In genomic region chr5:83922699-83923098, GRCh38 we compare ENCODE assay signal across 23 cellular contexts.
DNase-seq lines count a peak whose midpoint lies in the region; ATAC-seq and TF ChIP-seq lines count a peak whose summit lies in the region.
"Had no signal": no experiment of that assay in that cellular context is flagged by ENCODE, and none has a peak within 500 bp of the region (broad histone marks: within the 10 kb centered on the region; RNA-seq: fewer than 3 reads in every experiment).

No MANE protein-coding gene starts in this region.

- CTCF ChIA-PET in WTC11 (lab: Charles Lee), result no interaction called here

- ATAC-seq in HG03354 (IDR thresholded peaks at IDR 0.05; ENCODE audit: poor library complexity, severe bottlenecking, unreplicated experiment) (no peak), WTC11 (no peak)
- ATAC-seq: activated naive CD4-positive, alpha-beta T cell treated with anti-CD3 and anti-CD28 coated beads, Interleukin-2, amount 50 U/mL, for 72 hours; gastroesophageal sphincter; left cardiac atrium; Right ventricle myocardium inferior; T-cell; upper lobe of right lung had no signal

- H3K4me1 Mint-ChIP-seq in chondrocyte (ENCODE audit: low read depth) (peaks cover 89% of the 10 kb centered on the region), osteocyte (ENCODE audit: unreplicated experiment) (peaks cover 83% of the 10 kb centered on the region), WTC11 (peaks cover 26% of the 10 kb centered on the region)
- H3K4me1 Mint-ChIP-seq: T-cell had no signal

- TF ChIP-seq CTCF in chondrocyte (IDR thresholded peaks at IDR 0.05) (peak; percentile 38), osteocyte (IDR thresholded peaks at IDR 0.05) (no peak), WTC11 (IDR thresholded peaks at IDR 0.05) (no peak)

- DNase-seq in DMS 273 (lab: John Stamatoyannopoulos, UW; ENCODE audit: unreplicated experiment), result peak; percentile 16
- DNase-seq in DMS 273 treated with DMSO at 0.1 percent for 48 hours (lab: John Stamatoyannopoulos, UW), result no peak
- DNase-seq in M059J (ENCODE audit: low read depth), result peak; percentile 5
- no peak for DNase-seq in chondrocyte (ENCODE audit: low spot score)
- no peak for DNase-seq in osteocyte (ENCODE audit: extremely low spot score, unreplicated experiment)
- no peak for DNase-seq in NCI-H345 treated with DMSO at 0.1 percent for 48 hours (lab: John Stamatoyannopoulos, UW; ENCODE audit: unreplicated experiment)
- no peak for DNase-seq in WTC11 (ENCODE audit: low spot score)
- DNase-seq: activated CD4-positive, alpha-beta T cell treated with anti-CD3 and anti-CD28 coated beads for 4 hours; BE2C; esophagus squamous epithelium; HCEC 1CT; left cardiac atrium; NCI-H1694 treated with DMSO at 0.1 percent for 48 hours; NCI-H510A; stimulated activated CD4-positive, alpha-beta T cell treated with anti-CD3 and anti-CD28 coated beads, Interleukin-4, amount 100 ng/mL, for 1 hour; stomach; T-cell; upper lobe of right lung had no signal

- POLR2A ChIA-PET in WTC11 (lab: Charles Lee), result no interaction called here

- H3K36me3 Mint-ChIP-seq in chondrocyte (ENCODE audit: low read depth) (no peaks in the 10 kb centered on the region), osteocyte (ENCODE audit: unreplicated experiment) (no peaks in the 10 kb centered on the region), WTC11 (no peaks in the 10 kb centered on the region)
- H3K36me3 Mint-ChIP-seq: activated naive CD4-positive, alpha-beta T cell treated with anti-CD3 and anti-CD28 coated beads, Interleukin-2, amount 50 U/mL, for 72 hours; T-cell had no signal

- peak overlapping the region; percentile 71 for H3K27ac Mint-ChIP-seq in chondrocyte (ENCODE audit: unreplicated experiment)
- peak overlapping the region; percentile 89 for H3K27ac Mint-ChIP-seq in osteocyte (ENCODE audit: unreplicated experiment)
- no peak overlapping the region for H3K27ac Mint-ChIP-seq in WTC11
- H3K27ac Mint-ChIP-seq: activated naive CD4-positive, alpha-beta T cell treated with anti-CD3 and anti-CD28 coated beads, Interleukin-2, amount 50 U/mL, for 72 hours; T-cell had no signal

- H3K4me3 Mint-ChIP-seq in chondrocyte (ENCODE audit: unreplicated experiment) (no peak overlapping the region), osteocyte (ENCODE audit: unreplicated experiment) (no peak overlapping the region), WTC11 (no peak overlapping the region)
- H3K4me3 Mint-ChIP-seq: neural crest cell, T-cell had no signal

- no peaks in the 10 kb centered on the region for H3K27me3 Mint-ChIP-seq in chondrocyte (ENCODE audit: low read depth)
- H3K27me3 Mint-ChIP-seq in osteocyte (ENCODE audit: unreplicated experiment), result no peaks in the 10 kb centered on the region
- no peaks in the 10 kb centered on the region for H3K27me3 Mint-ChIP-seq in WTC11 (ENCODE audit: low read depth)
- H3K27me3 Mint-ChIP-seq: T-cell had no signal

- H3K9me3 Mint-ChIP-seq in chondrocyte (ENCODE audit: low read depth) (peaks cover 6% of the 10 kb centered on the region), osteocyte (ENCODE audit: unreplicated experiment) (peaks cover 3% of the 10 kb centered on the region), WTC11 (peaks cover 7% of the 10 kb centered on the region)
- H3K9me3 Mint-ChIP-seq: activated naive CD4-positive, alpha-beta T cell treated with anti-CD3 and anti-CD28 coated beads, Interleukin-2, amount 50 U/mL, for 72 hours; neural crest cell had no signal

TF ChIP-seq in WTC11, 78 proteins besides CTCF, POLR2A, EP300 and RAD21 (continues in another document):
- TF ChIP-seq E2F4 (CRISPR knock-in tag; IDR thresholded peaks at IDR 0.05; ENCODE audit: borderline replicate concordance, low read depth), result no peak
- TF ChIP-seq ATF2 (CRISPR knock-in tag; IDR thresholded peaks at IDR 0.05; ENCODE audit: borderline replicate concordance, low read depth), result no peak
- no peak for TF ChIP-seq PRDM15 (CRISPR knock-in tag; IDR thresholded peaks at IDR 0.05)
- TF ChIP-seq SMAD4 (CRISPR knock-in tag; IDR thresholded peaks at IDR 0.05), result no peak
- TF ChIP-seq KAT7 (CRISPR knock-in tag; IDR thresholded peaks at IDR 0.05; ENCODE audit: borderline replicate concordance), result no peak
- TF ChIP-seq ZNF219 (CRISPR knock-in tag; IDR thresholded peaks at IDR 0.05; ENCODE audit: borderline replicate concordance), result no peak
- no peak for TF ChIP-seq NFATC4 (CRISPR knock-in tag; IDR thresholded peaks at IDR 0.05)
- TF ChIP-seq HMGA2 (CRISPR knock-in tag; IDR thresholded peaks at IDR 0.05), result no peak
- TF ChIP-seq CREM (CRISPR knock-in tag; IDR thresholded peaks at IDR 0.05), result no peak
- TF ChIP-seq AR (CRISPR knock-in tag; IDR thresholded peaks at IDR 0.05), result no peak
- TF ChIP-seq E2F5 (CRISPR knock-in tag; IDR thresholded peaks at IDR 0.05), result no peak
- TF ChIP-seq SP1 (CRISPR knock-in tag; conservative IDR thresholded peaks at IDR 0.05), result no peak

Comparison
In these comparisons a context has a peak if more than half of its experiments do, and no peak if none do; other contexts are left out.
1. DNase-seq: peak in DMS 273 (single experiment) and M059J (single experiment); none in DMS 273 treated with DMSO at 0.1 percent for 48 hours (single experiment), chondrocyte (single experiment), osteocyte (single experiment), NCI-H345 treated with DMSO at 0.1 percent for 48 hours (single experiment) and WTC11 (single experiment).